Comparison of ENCODE assay signal across 13 cellular contexts in the genomic region with DNA sequence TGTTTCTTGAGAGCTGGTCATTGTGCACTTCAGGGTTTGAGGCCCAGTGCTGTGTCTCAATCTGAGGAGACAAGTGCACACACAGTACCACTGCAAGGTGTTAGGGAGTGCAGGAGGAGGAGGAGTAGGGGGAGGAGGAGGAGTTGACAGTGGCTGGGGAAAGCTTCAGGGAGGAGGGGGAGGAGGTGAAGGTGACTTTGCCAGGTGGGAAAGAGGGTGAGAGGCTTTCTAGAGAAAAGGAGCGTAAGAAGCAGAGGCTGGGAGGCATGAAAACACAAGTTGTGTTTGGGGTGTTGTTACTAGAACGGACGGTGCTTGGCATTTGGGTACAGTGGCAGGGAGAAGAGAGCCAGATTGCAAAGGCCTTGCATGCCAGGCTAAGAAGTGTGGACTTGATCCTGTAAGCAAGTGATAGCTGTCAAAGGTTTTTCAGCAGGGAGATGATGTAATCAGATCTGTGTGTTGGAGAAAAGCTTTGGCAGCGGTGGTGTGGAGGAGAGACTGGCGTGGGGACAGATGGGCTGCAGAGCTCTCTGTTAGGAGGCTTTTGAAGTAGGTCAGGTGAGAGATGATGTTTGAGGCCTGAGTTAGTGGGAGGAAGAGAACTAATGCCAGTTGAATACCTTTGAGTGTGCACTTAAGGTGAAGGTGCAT. TPM values are rescaled to one million over a fixed set of nuclear protein-coding genes. Genes with fewer than 3 reads are reported as not detected.
DNase-seq lines count a peak whose midpoint lies in the region; ATAC-seq and TF ChIP-seq lines count a peak whose summit lies in the region.
"Had no signal": no experiment of that assay in that cellular context is flagged by ENCODE, and none has a peak within 500 bp of the region (broad histone marks: within the 10 kb centered on the region; RNA-seq: fewer than 3 reads in every experiment).

No MANE protein-coding gene starts in this region.

- POLR2A ChIA-PET in MCF 10A (lab: Yijun Ruan, JAX): interaction anchor here (1.1 to 4.2 kb wide), 5 partner anchors 11 to 90 kb away, joined by 3 to 43 read pairs (median 3); a partner anchor contains a TSS

- TF ChIP-seq POLR2A in breast epithelium (IDR thresholded peaks at IDR 0.05): no peak

- H3K27me3 Mint-ChIP-seq in MCF 10A (ENCODE audit: insufficient read depth, unreplicated experiment) (no peaks in the 10 kb centered on the region), natural killer cell (ENCODE audit: low read depth in 2 of 2) (peaks cover 6 to 15% of the 10 kb centered on the region in 2 donors)

- H3K27me3 ChIP-seq in breast epithelium (no peaks in the 10 kb centered on the region), WERI-Rb-1 (ENCODE audit: insufficient read depth, low read depth, severe bottlenecking) (no peaks in the 10 kb centered on the region)

- CTCF ChIA-PET in MCF 10A (lab: Yijun Ruan, JAX): interaction anchor here (0.7 to 1.2 kb wide), 4 partner anchors 14 to 134 kb away, joined by 3 to 4 read pairs (median 3); no protein-coding TSS in a partner anchor

- no peak overlapping the region for H3K27ac ChIP-seq in breast epithelium
- peak overlapping the region; percentile 71 for H3K27ac ChIP-seq in WERI-Rb-1

- ATAC-seq in natural killer cell (no peak), GM19397 (IDR thresholded peaks at IDR 0.05; ENCODE audit: unreplicated experiment) (no peak)
- ATAC-seq: activated T-cell treated with anti-CD3 and anti-CD28 coated beads, Interleukin-2, amount 50 U/mL, for 4 hours had no signal

- H3K4me3 ChIP-seq in breast epithelium: no peak overlapping the region
- H3K4me3 ChIP-seq in WERI-Rb-1 (ENCODE audit: low read depth, low read length): no peak overlapping the region

- TF ChIP-seq CTCF in MCF 10A (IDR thresholded peaks at IDR 0.05; ENCODE audit: unreplicated experiment): no peak
- TF ChIP-seq CTCF in breast epithelium (IDR thresholded peaks at IDR 0.05): no peak
- TF ChIP-seq CTCF in WERI-Rb-1 (IDR thresholded peaks at IDR 0.05; ENCODE audit: low read depth, low read length): no peak
- TF ChIP-seq CTCF in natural killer cell (IDR thresholded peaks at IDR 0.05): no peak

- no peaks in the 10 kb centered on the region for H3K36me3 ChIP-seq in breast epithelium
- H3K36me3 ChIP-seq in WERI-Rb-1: no peaks in the 10 kb centered on the region

- H3K4me3 Mint-ChIP-seq in MCF 10A (ENCODE audit: unreplicated experiment) (no peak overlapping the region), natural killer cell (no peak overlapping the region)
- H3K4me3 Mint-ChIP-seq: activated T-cell treated with anti-CD3 and anti-CD28 coated beads, Interleukin-2, amount 50 U/mL, for 4 hours; central memory CD8-positive, alpha-beta T cell had no signal

- H3K4me1 ChIP-seq in breast epithelium: no peaks in the 10 kb centered on the region

- no TSS peak for BruUV-seq in MCF 10A (replicated peaks; lab: Mats Ljungman, UMichigan)

- H3K4me1 Mint-ChIP-seq in MCF 10A (ENCODE audit: insufficient read depth, unreplicated experiment): peaks cover 32% of the 10 kb centered on the region
- H3K4me1 Mint-ChIP-seq in natural killer cell: no peaks in the 10 kb centered on the region
- H3K4me1 Mint-ChIP-seq: central memory CD8-positive, alpha-beta T cell had no signal

- peaks cover 6% of the 10 kb centered on the region for H3K36me3 Mint-ChIP-seq in MCF 10A (ENCODE audit: insufficient read depth, unreplicated experiment)
- no peaks in the 10 kb centered on the region for H3K36me3 Mint-ChIP-seq in natural killer cell

- DNase-seq in MCF 10A (ENCODE audit: unreplicated experiment) (peak; percentile 26), breast epithelium (ENCODE audit: low spot score in 2 of 2) (no peak), WERI-Rb-1 (peak; percentile 86), kidney tubule cell (ENCODE audit: low spot score) (peak; percentile 13), H4 (ENCODE audit: low spot score) (no peak), hypothalamus (lab: John Stamatoyannopoulos, UW) (no peak), natural killer cell (no peak)
- DNase-seq: activated T-cell treated with anti-CD3 and anti-CD28 coated beads, Interleukin-2, amount 50 U/mL, for 4 hours; GF-D8; GOT3; trophoblast cell had no signal

- H3K9me3 ChIP-seq in breast epithelium: no peaks in the 10 kb centered on the region
- H3K9me3 ChIP-seq in WERI-Rb-1 (ENCODE audit: severe bottlenecking): no peaks in the 10 kb centered on the region

- intact Hi-C loops in MCF 10A (cut with micrococcal nuclease): no loop called here
- intact Hi-C loops in breast epithelium (cut with DNase I; ENCODE audit: low total_unique reads): no loop called here
- intact Hi-C loops in natural killer cell (cut with micrococcal nuclease): no loop called here

- H3K9me3 Mint-ChIP-seq in MCF 10A (ENCODE audit: unreplicated experiment): no peaks in the 10 kb centered on the region
- no peaks in the 10 kb centered on the region for H3K9me3 Mint-ChIP-seq in natural killer cell
- H3K9me3 Mint-ChIP-seq: activated T-cell treated with anti-CD3 and anti-CD28 coated beads, Interleukin-2, amount 50 U/mL, for 4 hours; central memory CD8-positive, alpha-beta T cell had no signal

- H3K27ac Mint-ChIP-seq in MCF 10A (ENCODE audit: low read depth, unreplicated experiment) (peak overlapping the region; percentile 73), natural killer cell (no peak overlapping the region)

RNA-seq across cellular contexts. Expression of a gene that starts 16.2 kb away (rescaled TPM):
- total RNA-seq in MCF 10A (2022) (31.0 and 35.3 TPM in 2 replicates), breast epithelium (10 to 100 TPM; 18.9 to 62.3 (median 58.4) TPM), natural killer cell (1 to 10 TPM in 2 of 3 donors, under 1 TPM in 1; 0.82 to 4.2 (median 1.1) TPM)
- total RNA-seq in H4 (2014; rRNA removed; shearing (Covaris generic)): 14.6 and 16.6 TPM in 2 replicates

Comparison
In these comparisons a context has a peak if more than half of its experiments do, and no peak if none do; other contexts are left out.
1. DNase-seq: peak in MCF 10A (single experiment), WERI-Rb-1 (single experiment) and kidney tubule cell (single experiment); none in breast epithelium (0 of 2), H4 (single experiment), hypothalamus (0 of 51) and natural killer cell (single experiment).